ENCODE assay signal across 10 cellular contexts in the genomic region with DNA sequence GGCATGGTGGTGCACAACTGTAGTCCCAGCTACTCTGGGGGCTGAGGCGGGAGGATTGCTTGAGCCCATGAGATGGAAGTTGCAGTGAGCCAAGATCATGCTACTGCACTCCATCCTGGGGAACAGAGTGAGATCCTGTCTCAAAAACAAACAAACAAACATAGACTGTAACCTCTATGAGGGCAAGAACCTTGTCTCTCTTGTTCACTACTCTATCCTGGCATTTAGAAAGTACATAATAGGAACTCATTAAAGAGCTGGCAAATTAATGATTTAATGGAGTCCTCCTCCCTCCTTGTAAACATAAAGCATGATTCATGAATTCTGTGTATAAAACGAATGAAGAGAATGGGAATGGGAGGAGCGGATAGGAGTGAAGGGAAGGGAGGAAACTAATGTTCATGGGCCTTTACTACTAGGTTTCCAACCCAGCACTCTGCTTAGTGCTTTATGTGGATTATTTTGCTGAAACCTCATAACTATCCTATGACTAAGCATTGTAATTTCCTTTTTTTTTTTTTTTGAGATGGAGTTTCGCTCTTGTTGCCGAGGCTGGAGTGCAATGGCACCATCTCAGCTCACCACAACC. TPM values are rescaled to one million over a fixed set of nuclear protein-coding genes. Genes with fewer than 3 reads are reported as not detected.
DNase-seq lines count a peak whose midpoint lies in the region; ATAC-seq, FAIRE-seq and TF ChIP-seq lines count a peak whose summit lies in the region.
"Had no signal": no experiment of that assay in that cellular context is flagged by ENCODE, and none has a peak within 500 bp of the region (broad histone marks: within the 10 kb centered on the region; RNA-seq: fewer than 3 reads in every experiment).

No MANE protein-coding gene starts in this region.

- DNase-seq in LoVo (ENCODE audit: low spot score) (peak; percentile 20), mammary epithelial cell (peak; percentile 62), left lung (no peak), upper lobe of left lung (no peak), DMS 273 (lab: John Stamatoyannopoulos, UW; ENCODE audit: unreplicated experiment) (no peak), NCI-H2196 treated with DMSO at 0.1 percent for 48 hours (lab: John Stamatoyannopoulos, UW; ENCODE audit: unreplicated experiment) (no peak), D721Med (ENCODE audit: insufficient read length, low spot score) (no peak)
- DNase-seq: activated B cell treated with CpG ODN at 0.5 μM for 24 hours; activated effector memory CD4-positive, alpha-beta T cell treated with anti-CD3 and anti-CD28 coated beads, Interleukin-2, amount 50 U/mL, for 16 hours; Kasumi-1 had no signal

- no peak overlapping the region for H3K4me2 ChIP-seq in mammary epithelial cell (ENCODE audit: insufficient read depth, low read depth, low read length)

- 52% methylated on average over 5 of the region's 5 CpGs for WGBS in mammary epithelial cell (ENCODE audit: low coverage, missing lambda C conversion rate)
- WGBS in upper lobe of left lung, 2 donors = 63 to 65% methylated on average over 5 of the region's 5 CpGs

- H3K9me3 ChIP-seq in mammary epithelial cell (replicated peaks; ENCODE audit: insufficient read depth, low read length) = no peaks in the 10 kb centered on the region
- no peaks in the 10 kb centered on the region for H3K9me3 ChIP-seq in left lung
- no peaks in the 10 kb centered on the region for H3K9me3 ChIP-seq in upper lobe of left lung

- in situ Hi-C loops in mammary epithelial cell (cut with MboI; ENCODE audit: low sequenced_read_pairs in 2 of 2) = no loop called here

- no peaks in the 10 kb centered on the region for H3K36me3 ChIP-seq in mammary epithelial cell (ENCODE audit: insufficient read depth, low read length)
- no peaks in the 10 kb centered on the region for H3K36me3 ChIP-seq in left lung
- no peaks in the 10 kb centered on the region for H3K36me3 ChIP-seq in upper lobe of left lung

- H3K27me3 ChIP-seq in mammary epithelial cell (ENCODE audit: insufficient read depth, low read length) = no peaks in the 10 kb centered on the region
- no peaks in the 10 kb centered on the region for H3K27me3 ChIP-seq in left lung
- H3K27me3 ChIP-seq in upper lobe of left lung = no peaks in the 10 kb centered on the region

- no peak for TF ChIP-seq CTCF in mammary epithelial cell (conservative IDR thresholded peaks at IDR 0.05 in 1 of 2, IDR thresholded peaks at IDR 0.05 in 1 of 2; ENCODE audit: extremely low read depth in 1 of 2, insufficient read depth in 1 of 2, low read depth in 1 of 2, low read length in 2 of 2)
- no peak for TF ChIP-seq CTCF in left lung (IDR thresholded peaks at IDR 0.05)
- TF ChIP-seq CTCF in upper lobe of left lung (IDR thresholded peaks at IDR 0.05) = no peak
- TF ChIP-seq CTCF in D721Med (IDR thresholded peaks at IDR 0.05; ENCODE audit: insufficient read depth, missing control alignments) = no peak

- no peaks in the 10 kb centered on the region for H4K20me1 ChIP-seq in mammary epithelial cell (ENCODE audit: insufficient read depth, low read length)

- no peak for TF ChIP-seq EP300 in upper lobe of left lung (IDR thresholded peaks at IDR 0.05)

- H3K9ac ChIP-seq in mammary epithelial cell (ENCODE audit: insufficient read depth, low read length) = no peak overlapping the region

- H3K27ac ChIP-seq in mammary epithelial cell (ENCODE audit: insufficient read depth, low read depth, low read length) (no peak overlapping the region), left lung (peak overlapping the region in 1 of 2 donors; percentile 46), upper lobe of left lung (peak overlapping the region; percentile 31 to 75 (median 56))

- no peak for FAIRE-seq in D721Med (lab: Jason Lieb, UNC)

- CTCF ChIA-PET in mammary epithelial cell (lab: Charles Lee; ENCODE audit: low non-redundant PET) = no interaction called here

- no peaks in the 10 kb centered on the region for H3K79me2 ChIP-seq in mammary epithelial cell (ENCODE audit: insufficient read depth, low read length)

- dilution Hi-C loops in mammary epithelial cell (cut with HindIII; ENCODE audit: low sequenced_read_pairs) = no loop called here

- no peak for TF ChIP-seq POLR2A in upper lobe of left lung (IDR thresholded peaks at IDR 0.05)

- H2AFZ ChIP-seq in mammary epithelial cell (ENCODE audit: low read depth, low read length) = peak overlapping the region; percentile 6

- no TSS peak for BruUV-seq in mammary epithelial cell (replicated peaks; lab: Mats Ljungman, UMichigan)

- intact Hi-C loops in mammary epithelial cell (cut with micrococcal nuclease) (no loop called here), left lung (cut with DNase I) (no loop called here)

- H3K4me3 ChIP-seq in mammary epithelial cell (replicated peaks in 1 of 3; ENCODE audit: insufficient read depth in 1 of 3, low read depth in 2 of 3, low read length in 3 of 3) (no peak overlapping the region), left lung (no peak overlapping the region), upper lobe of left lung (no peak overlapping the region)

- H3K4me1 ChIP-seq in mammary epithelial cell (ENCODE audit: insufficient read depth, low read length) = peaks cover 3% of the 10 kb centered on the region
- H3K4me1 ChIP-seq in left lung = peaks cover 0 to 8% of the 10 kb centered on the region in 2 donors
- H3K4me1 ChIP-seq in upper lobe of left lung = peaks cover 9 to 27% (median 13%) of the 10 kb centered on the region in 4 donors

- ATAC-seq in left lung = peak; percentile 82
- ATAC-seq in upper lobe of left lung (ENCODE audit: low FRiP score in 2 of 2) = no peak

RNA-seq across cellular contexts. Expression of a gene that starts 8.6 kb away (rescaled TPM):
- total RNA-seq in mammary epithelial cell (10 to 100 TPM in 1 of 2 donors, not detected in 1; 29.5 TPM), left lung (10 to 100 TPM; 17.9 to 20.8 TPM), upper lobe of left lung (10 to 100 TPM; 16.6 to 28.1 (median 22.9) TPM)
- polyA plus RNA-seq in mammary epithelial cell = not detected
- polyA minus RNA-seq in mammary epithelial cell = not detected
- total RNA-seq: activated B cell treated with CpG ODN at 0.5 μM for 24 hours had no signal

RNA-seq across cellular contexts. Expression of a gene that starts 17.6 kb away (rescaled TPM):
- total RNA-seq in mammary epithelial cell (10 to 100 TPM; 44.5 to 69.9 TPM), left lung (10 to 100 TPM; 42.6 to 56.7 TPM), upper lobe of left lung (10 to 100 TPM; 11.7 to 38.9 (median 23.2) TPM)
- polyA plus RNA-seq in mammary epithelial cell = 64.3 TPM
- polyA minus RNA-seq in mammary epithelial cell = 46.9 TPM

RNA-seq across cellular contexts. Expression of a gene that starts 44.7 kb away (rescaled TPM):
- 10 to 100 TPM; 68.8 to 94.0 TPM for total RNA-seq in mammary epithelial cell
- 71.5 TPM for polyA plus RNA-seq in mammary epithelial cell
- polyA minus RNA-seq in mammary epithelial cell = 153 TPM
- 10 to 100 TPM; 77.9 to 81.2 TPM for total RNA-seq in left lung
- total RNA-seq in upper lobe of left lung = 100 to 1,000 TPM in 2 of 6 donors, 10 to 100 TPM in 4; 67.7 to 116 (median 76.5) TPM

RNA-seq across cellular contexts. Expression of a gene that starts 49.0 kb away (rescaled TPM):
- total RNA-seq in mammary epithelial cell (10 to 100 TPM; 11.7 to 18.3 TPM), left lung (10 to 100 TPM; 12.7 to 26.1 TPM), upper lobe of left lung (10 to 100 TPM in 5 of 6 donors, 1 to 10 TPM in 1; 4.6 to 20.9 (median 11.8) TPM)
- 14.3 TPM for polyA plus RNA-seq in mammary epithelial cell
- polyA minus RNA-seq in mammary epithelial cell = 5.9 TPM

Comparison
In these comparisons a context has a peak if more than half of its experiments do, and no peak if none do; other contexts are left out.
1. DNase-seq: peak in LoVo (single experiment) and mammary epithelial cell (single experiment); none in left lung (0 of 2), upper lobe of left lung (0 of 2), DMS 273 (single experiment), NCI-H2196 treated with DMSO at 0.1 percent for 48 hours (single experiment) and D721Med (single experiment).